22 cellular contexts compared by ENCODE assay signal in the genomic region with DNA sequence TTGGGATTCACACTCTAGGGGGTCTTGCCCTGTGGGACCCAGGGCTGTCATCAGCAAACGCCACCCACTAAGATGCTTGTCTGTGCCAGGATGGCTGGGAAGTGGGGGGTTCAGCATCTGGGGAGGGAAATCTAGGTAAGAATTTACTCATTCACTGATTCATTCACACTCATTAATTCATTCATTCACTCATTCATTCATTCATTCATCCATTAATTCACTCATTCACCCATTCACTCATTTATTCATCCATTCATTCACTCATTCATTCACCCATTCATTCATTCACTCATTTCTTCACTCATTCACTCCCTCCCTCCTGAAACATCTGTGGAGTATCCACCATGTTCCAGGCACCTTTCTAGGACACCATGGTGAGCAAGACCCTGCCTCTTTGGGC.
DNase-seq lines count a peak whose midpoint lies in the region; ATAC-seq, FAIRE-seq and TF ChIP-seq lines count a peak whose summit lies in the region.
"Had no signal": no experiment of that assay in that cellular context is flagged by ENCODE, and none has a peak within 500 bp of the region (broad histone marks: within the 10 kb centered on the region; RNA-seq: fewer than 3 reads in every experiment).

No MANE protein-coding gene starts in this region.

- in situ Hi-C loops in HepG2 (cut with HindIII; ENCODE audit: extremely low pct_ligation_motif_present, low pct_unique_long_range_greater_than_20kb): no loop called here
- in situ Hi-C loops in K562 (cut with MboI): no loop called here

- TF ChIP-seq RAD21 in HepG2 (CRISPR knock-in tag; IDR thresholded peaks at IDR 0.05) (no peak), K562 (CRISPR knock-in tag; conservative IDR thresholded peaks at IDR 0.05 in 1 of 2, IDR thresholded peaks at IDR 0.05 in 1 of 2) (no peak)

- DNase-seq in HepG2 (ENCODE audit: low spot score) (no peak), right lobe of liver (no peak), NT2/D1 (ENCODE audit: low read depth, low spot score) (no peak), K562 (ENCODE audit: extremely low read depth in 1 of 4, low spot score in 3 of 4) (no peak), BE2C (no peak)
- no peak for DNase-seq in stimulated activated CD4-positive, alpha-beta T cell treated with anti-CD3 and anti-CD28 coated beads, Interleukin-1b, Interleukin-23, amount 100 ng/mL, for 48 hours
- DNase-seq: 8988T; ACHN; AML-193; CD4-positive, alpha-beta T cell; CD8-positive, alpha-beta memory T cell; DMS79; EL; GDM1; GOT3 had no signal

- no peaks in the 10 kb centered on the region for H3K9me1 ChIP-seq in K562 (ENCODE audit: control insufficient read depth, insufficient read depth, low read length)

- no peak overlapping the region for H3K4me2 ChIP-seq in HepG2 (ENCODE audit: low read depth, low read length)
- no peak overlapping the region for H3K4me2 ChIP-seq in K562 (ENCODE audit: insufficient read depth, low read length)
- H3K4me2 ChIP-seq: A549 had no signal

- no peak for TF ChIP-seq EP300 in HepG2 (IDR thresholded peaks at IDR 0.05; ENCODE audit: low read depth in 2 of 2, low read length in 2 of 2)
- TF ChIP-seq EP300 in HepG2 (CRISPR knock-in tag; IDR thresholded peaks at IDR 0.05; ENCODE audit: borderline replicate concordance): no peak
- TF ChIP-seq EP300 in K562 (IDR thresholded peaks at IDR 0.05; ENCODE audit: low read length): no peak

- 33% methylated on average over 1 of the region's 1 CpG for WGBS in HepG2 (ENCODE audit: low lambda C conversion rate)
- no CpG with 5 or more reads among the region's 1 CpG for WGBS in right lobe of liver (ENCODE audit: insufficient coverage, low coverage, low lambda C conversion rate, missing lambda C conversion rate)
- 11% methylated on average over 1 of the region's 1 CpG for WGBS in K562 (ENCODE audit: insufficient coverage, low coverage, missing lambda C conversion rate)

- no peak overlapping the region for H2AFZ ChIP-seq in HepG2 (ENCODE audit: low read length)
- H2AFZ ChIP-seq in K562 (ENCODE audit: low read depth, low read length): no peak overlapping the region

- H3K27me3 ChIP-seq in HepG2 (ENCODE audit: control insufficient read depth in 1 of 2, insufficient read depth in 2 of 2, low read length in 2 of 2) (peaks cover 5 to 56% of the 10 kb centered on the region in 2 experiments; a peak in 4 of 5 replicates), right lobe of liver (no peaks in the 10 kb centered on the region), NT2/D1 (ENCODE audit: insufficient read depth, insufficient read length) (no peaks in the 10 kb centered on the region), K562 (ENCODE audit: control insufficient read depth in 2 of 2, insufficient read depth in 2 of 2, low read length in 2 of 2) (peaks cover 11 to 87% of the 10 kb centered on the region in 2 experiments; a peak in 4 of 5 replicates), BE2C (no peaks in the 10 kb centered on the region)

- H3K27ac ChIP-seq in HepG2 (ENCODE audit: extremely low read length, insufficient read depth, low read length) (no peak overlapping the region), right lobe of liver (no peak overlapping the region), K562 (ENCODE audit: extremely low read depth, low read depth, low read length) (no peak overlapping the region)
- H3K27ac ChIP-seq: A549 had no signal

- H3K36me3 ChIP-seq in HepG2 (replicated peaks in 1 of 2; ENCODE audit: control insufficient read depth in 1 of 2, insufficient read depth in 2 of 2, low read length in 2 of 2) (no peaks in the 10 kb centered on the region), right lobe of liver (no peaks in the 10 kb centered on the region), NT2/D1 (ENCODE audit: insufficient read depth, insufficient read length, low read length) (no peaks in the 10 kb centered on the region), K562 (ENCODE audit: control insufficient read depth, insufficient read depth, low read length) (no peaks in the 10 kb centered on the region), BE2C (no peaks in the 10 kb centered on the region)
- H3K36me3 ChIP-seq: HAP-1 had no signal

- H3K9me3 ChIP-seq in HepG2 (ENCODE audit: low read length): no peaks in the 10 kb centered on the region
- H3K9me3 ChIP-seq in right lobe of liver: no peaks in the 10 kb centered on the region
- H3K9me3 ChIP-seq in NT2/D1 (ENCODE audit: insufficient read depth, low read length): no peaks in the 10 kb centered on the region
- H3K9me3 ChIP-seq in K562 (replicated peaks; ENCODE audit: control insufficient read depth, insufficient read depth, low read depth, low read length): no peaks in the 10 kb centered on the region
- H3K9me3 ChIP-seq in BE2C: no peaks in the 10 kb centered on the region
- H3K9me3 ChIP-seq: A549, HAP-1 had no signal

- FAIRE-seq in HepG2 (lab: Jason Lieb, UNC) (no peak), K562 (lab: Jason Lieb, UNC) (no peak)
- FAIRE-seq: A549, D721Med, GM12891, GM18507, H54 had no signal

- ATAC-seq in HepG2 (no peak), right lobe of liver (no peak), K562 (no peak), HG02642 (IDR thresholded peaks at IDR 0.05; ENCODE audit: poor library complexity, unreplicated experiment) (no peak)
- ATAC-seq: A549 had no signal

- no peaks in the 10 kb centered on the region for H3K79me2 ChIP-seq in HepG2 (ENCODE audit: insufficient read depth, low read length)
- no peaks in the 10 kb centered on the region for H3K79me2 ChIP-seq in K562 (ENCODE audit: control insufficient read depth, insufficient read depth, low read length)

- H3K4me1 ChIP-seq in HepG2 (ENCODE audit: insufficient read depth, low read length) (no peaks in the 10 kb centered on the region), right lobe of liver (no peaks in the 10 kb centered on the region), NT2/D1 (ENCODE audit: insufficient read depth, insufficient read length) (peaks cover 13% of the 10 kb centered on the region), K562 (replicated peaks in 1 of 2; ENCODE audit: control insufficient read depth in 2 of 2, insufficient read depth in 2 of 2, low read length in 2 of 2) (no peaks in the 10 kb centered on the region; a peak in 1 of 5 replicates), BE2C (peaks cover 13% of the 10 kb centered on the region)
- H3K4me1 ChIP-seq: A549, HAP-1 had no signal

- intact Hi-C loops in HepG2 (cut with micrococcal nuclease; ENCODE audit: unreplicated experiment) (no loop called here), right lobe of liver (cut with DNase I) (no loop called here), K562 (cut with micrococcal nuclease) (no loop called here)

- CTCF ChIA-PET in HepG2 (lab: Yijun Ruan, JAX; ENCODE audit: low intra/inter-chr PET ratio, low total read pairs): no interaction called here
- CTCF ChIA-PET in K562 (lab: Yijun Ruan, JAX; ENCODE audit: low intra/inter-chr PET ratio): interaction anchor here (0.5 kb wide), 1 partner anchor 107 kb away, joined by 4 read pairs; no protein-coding TSS in a partner anchor

- TF ChIP-seq POLR2A in HepG2 (IDR thresholded peaks at IDR 0.05; ENCODE audit: insufficient read depth in 1 of 2, low read depth in 2 of 2, low read length in 2 of 2) (no peak), right lobe of liver (IDR thresholded peaks at IDR 0.05) (no peak), K562 (conservative IDR thresholded peaks at IDR 0.05) (no peak)

- POLR2A ChIA-PET in HepG2 (lab: Yijun Ruan, JAX) (no interaction called here), K562 (lab: Yijun Ruan, JAX) (interaction anchor here (0.7 kb wide), 2 partner anchors 41 to 69 kb away, joined by 3 read pairs; no protein-coding TSS in a partner anchor)

- BruUV-seq in HepG2 (replicated peaks; lab: Mats Ljungman, UMichigan) (no TSS peak), K562 (replicated peaks; lab: Mats Ljungman, UMichigan) (no TSS peak)

- TF ChIP-seq CTCF in HepG2 (CRISPR knock-in tag; IDR thresholded peaks at IDR 0.05) (no peak), right lobe of liver (IDR thresholded peaks at IDR 0.05) (no peak), K562 (IDR thresholded peaks at IDR 0.05 in 2 of 3, conservative IDR thresholded peaks at IDR 0.05 in 1 of 3; ENCODE audit: insufficient read depth in 2 of 3, low read depth in 1 of 3, low read length in 3 of 3) (no peak), BE2C (IDR thresholded peaks at IDR 0.05; ENCODE audit: low read depth, low read length) (no peak)

- H3K4me3 ChIP-seq in HepG2 (replicated peaks in 1 of 3; ENCODE audit: insufficient read depth in 1 of 3, low read depth in 2 of 3, low read length in 3 of 3) (no peak overlapping the region), right lobe of liver (no peak overlapping the region), NT2/D1 (ENCODE audit: insufficient read length, low read depth) (no peak overlapping the region), K562 (no peak overlapping the region), BE2C (ENCODE audit: low read depth, low read length) (no peak overlapping the region)
- H3K4me3 ChIP-seq: A549, HAP-1 had no signal

- no peak overlapping the region for H3K9ac ChIP-seq in HepG2 (ENCODE audit: insufficient read depth, low read depth, low read length)
- peak overlapping the region; percentile 32 for H3K9ac ChIP-seq in NT2/D1 (ENCODE audit: insufficient read length, low read depth)
- no peak overlapping the region for H3K9ac ChIP-seq in K562 (ENCODE audit: insufficient read depth in 1 of 2, low read depth in 2 of 2, low read length in 2 of 2)

- H4K20me1 ChIP-seq in HepG2 (ENCODE audit: insufficient read depth, low read length): no peaks in the 10 kb centered on the region
- H4K20me1 ChIP-seq in K562 (replicated peaks; ENCODE audit: control insufficient read depth, insufficient read depth, low read length): peaks cover 20% of the 10 kb centered on the region

TF ChIP-seq in HepG2, 621 proteins besides CTCF, POLR2A, EP300 and RAD21 (continues in another document):
- 0 out of 2 replicates have a peak, but pooled peaks have one; percentile 22 for TF ChIP-seq ZNF24 (IDR thresholded peaks at IDR 0.05)

TF ChIP-seq in K562, 482 proteins besides CTCF, POLR2A, EP300 and RAD21:
- TF ChIP-seq HNRNPK (IDR thresholded peaks at IDR 0.05; ENCODE audit: low read depth, low read length, poor library complexity, severe bottlenecking) (no peak), NFRKB (IDR thresholded peaks at IDR 0.05; ENCODE audit: low read depth) (0 out of 2 replicates have a peak, but pooled peaks have one; percentile 21), ZNF24 (IDR thresholded peaks at IDR 0.05) (peak; percentile 98)
TF ChIP-seq in K562: peak in this region for 2.
